ENCODE assay signal across 28 cellular contexts in the genomic region with DNA sequence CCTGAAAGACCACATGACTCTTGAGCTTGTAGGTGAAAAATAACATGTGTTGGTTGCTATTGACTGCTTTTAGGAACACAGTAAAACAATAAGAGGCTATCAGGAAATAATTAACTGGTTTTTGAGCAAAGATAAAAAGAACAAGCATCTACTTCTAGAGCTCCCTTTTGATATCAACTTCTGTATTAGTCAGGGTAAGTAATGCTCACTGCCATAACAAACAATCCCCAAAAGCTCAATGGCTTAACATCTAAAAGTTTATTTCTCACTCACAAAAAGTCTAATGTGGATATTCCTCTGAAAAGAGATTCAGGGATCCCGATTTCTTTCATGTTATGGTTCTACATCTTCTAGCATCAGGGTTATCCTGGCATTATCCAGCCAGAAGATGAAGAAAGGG.
"Had no signal": no experiment of that assay in that cellular context is flagged by ENCODE, and none has a peak within 500 bp of the region (broad histone marks: within the 10 kb centered on the region; RNA-seq: fewer than 3 reads in every experiment).

No MANE protein-coding gene starts in this region.

- H3K4me3 ChIP-seq: colonic mucosa, coronary artery, dorsolateral prefrontal cortex, esophagus muscularis mucosa, esophagus squamous epithelium, gastrocnemius medialis, gastroesophageal sphincter, heart left ventricle, heart right ventricle had no signal

- DNase-seq: colonic mucosa; cortex of kidney; dermis blood vessel endothelial cell; dorsolateral prefrontal cortex; effector CD4-positive, alpha-beta T cell; effector CD8-positive, alpha-beta T cell; effector memory CD4-positive, alpha-beta T cell; effector memory CD8-positive, alpha-beta T cell; endodermal cell; erythroblast; esophagus squamous epithelium; foreskin fibroblast; foreskin keratinocyte; foreskin melanocyte; gastrocnemius medialis; head of caudate nucleus; heart left ventricle; heart right ventricle had no signal

- H3K27me3 Mint-ChIP-seq: dendritic cell treated with granulocyte-macrophage colony-stimulating factor and Interleukin-4, amounts not matched to agents 40 ng/mL and 50 ng/mL, for 4 days had no signal

- H3K27ac Mint-ChIP-seq: dendritic cell treated with granulocyte-macrophage colony-stimulating factor and Interleukin-4, amounts not matched to agents 40 ng/mL and 50 ng/mL, for 4 days; effector memory CD8-positive, alpha-beta T cell; endodermal cell had no signal

- H3K36me3 ChIP-seq: colonic mucosa, esophagus muscularis mucosa, esophagus squamous epithelium, gastrocnemius medialis, gastroesophageal sphincter, heart left ventricle, heart right ventricle had no signal

- H3K4me1 Mint-ChIP-seq: endodermal cell had no signal

- H3K27ac ChIP-seq: colonic mucosa, coronary artery, dorsolateral prefrontal cortex, epithelial cell of prostate, esophagus muscularis mucosa, esophagus squamous epithelium, foreskin keratinocyte, gastrocnemius medialis, gastroesophageal sphincter, heart left ventricle, heart right ventricle had no signal

- ATAC-seq: effector memory CD8-positive, alpha-beta T cell; esophagus mucosa; foreskin keratinocyte; gastrocnemius medialis; gastroesophageal sphincter; heart left ventricle; heart right ventricle had no signal

- H3K9me3 Mint-ChIP-seq: dendritic cell treated with granulocyte-macrophage colony-stimulating factor and Interleukin-4, amounts not matched to agents 40 ng/mL and 50 ng/mL, for 4 days; endodermal cell had no signal

- H3K4me1 ChIP-seq: colonic mucosa, esophagus muscularis mucosa, esophagus squamous epithelium, foreskin keratinocyte, gastrocnemius medialis, gastroesophageal sphincter, heart left ventricle, heart right ventricle had no signal

- H3K27me3 ChIP-seq: colonic mucosa, esophagus squamous epithelium, gastrocnemius medialis had no signal

- FAIRE-seq: colon, endometrium, endothelial cell of umbilical vein, frontal cortex had no signal

- H3K9me3 ChIP-seq: colonic mucosa, esophagus squamous epithelium, gastrocnemius medialis, heart left ventricle had no signal

- H3K4me3 Mint-ChIP-seq: dendritic cell treated with granulocyte-macrophage colony-stimulating factor and Interleukin-4, amounts not matched to agents 40 ng/mL and 50 ng/mL, for 4 days; effector memory CD8-positive, alpha-beta T cell; endodermal cell had no signal
